In the genomic region with DNA sequence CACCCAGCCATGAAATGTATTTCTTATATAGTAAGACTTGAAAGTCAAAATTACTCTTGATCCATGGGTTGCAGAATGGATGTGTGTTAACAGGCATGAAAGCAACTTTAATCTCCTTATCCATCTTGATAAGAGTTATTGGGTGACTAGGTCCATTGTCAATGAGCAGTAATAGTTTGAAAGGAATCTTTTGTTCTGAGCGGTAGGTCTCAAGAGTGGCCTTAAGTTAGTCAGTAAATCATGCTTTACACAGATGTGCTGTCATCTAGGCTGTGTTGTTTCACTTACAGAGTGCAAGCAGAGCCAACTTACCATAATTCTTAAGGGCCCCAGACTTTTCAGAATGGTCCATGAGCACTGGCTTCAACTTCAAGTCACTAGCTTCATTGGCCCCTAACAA, we compare ENCODE assay signal across 27 cellular contexts.
"Had no signal": no experiment of that assay in that cellular context is flagged by ENCODE, and none has a peak within 500 bp of the region (broad histone marks: within the 10 kb centered on the region; RNA-seq: fewer than 3 reads in every experiment).

No MANE protein-coding gene starts in this region.

- H3K4me2 ChIP-seq: hepatocyte had no signal

- DNase-seq: colonic mucosa; cortex of kidney; effector CD8-positive, alpha-beta T cell; effector memory CD8-positive, alpha-beta T cell; endodermal cell; erythroblast; esophagus squamous epithelium; foreskin fibroblast; heart left ventricle; hypothalamus; immature natural killer cell; left cardiac atrium; left lung; left ventricle myocardium superior; lower lobe of right lung; mesenchymal stem cell; mucosa of descending colon; naive B cell had no signal

- ATAC-seq: effector memory CD8-positive, alpha-beta T cell; esophagus mucosa; gastroesophageal sphincter; heart left ventricle; left cardiac atrium; left lung; left ventricle myocardium superior; lower lobe of right lung; mucosa of descending colon had no signal

- H3K4me3 Mint-ChIP-seq: dendritic cell treated with granulocyte-macrophage colony-stimulating factor and Interleukin-4, amounts not matched to agents 40 ng/mL and 50 ng/mL, for 4 days; effector memory CD8-positive, alpha-beta T cell; endodermal cell; immature natural killer cell; mesothelial cell of epicardium; naive B cell had no signal

- H3K9me3 Mint-ChIP-seq: dendritic cell treated with granulocyte-macrophage colony-stimulating factor and Interleukin-4, amounts not matched to agents 40 ng/mL and 50 ng/mL, for 4 days; effector memory CD8-positive, alpha-beta T cell; endodermal cell; immature natural killer cell; mesothelial cell of epicardium; naive B cell had no signal

- H2AFZ ChIP-seq: hepatocyte had no signal

- H3K36me3 Mint-ChIP-seq: immature natural killer cell, naive B cell had no signal

- H3K27ac ChIP-seq: colonic mucosa, epithelial cell of prostate, esophagus squamous epithelium, gastroesophageal sphincter, heart left ventricle, hepatocyte, left lung, lower lobe of right lung had no signal

- H3K9me3 ChIP-seq: colonic mucosa, esophagus squamous epithelium, gastroesophageal sphincter, heart left ventricle, left lung, lower lobe of right lung, mucosa of descending colon had no signal

- H3K4me1 ChIP-seq: colonic mucosa, left lung had no signal

- H3K27me3 ChIP-seq: colonic mucosa, esophagus squamous epithelium, gastroesophageal sphincter, heart left ventricle, hepatocyte, left lung had no signal

- FAIRE-seq: endometrium, frontal cortex, keratinocyte had no signal

- H3K27ac Mint-ChIP-seq: dendritic cell treated with granulocyte-macrophage colony-stimulating factor and Interleukin-4, amounts not matched to agents 40 ng/mL and 50 ng/mL, for 4 days; effector memory CD8-positive, alpha-beta T cell; endodermal cell; immature natural killer cell; mesothelial cell of epicardium; naive B cell had no signal

- H3K36me3 ChIP-seq: colonic mucosa, esophagus squamous epithelium, gastroesophageal sphincter, heart left ventricle, left lung, lower lobe of right lung had no signal

- H3K4me3 ChIP-seq: colonic mucosa, esophagus squamous epithelium, gastroesophageal sphincter, heart left ventricle, hepatocyte, left lung, lower lobe of right lung, mucosa of descending colon had no signal

- H3K27me3 Mint-ChIP-seq: dendritic cell treated with granulocyte-macrophage colony-stimulating factor and Interleukin-4, amounts not matched to agents 40 ng/mL and 50 ng/mL, for 4 days had no signal

- H3K4me1 Mint-ChIP-seq: immature natural killer cell, naive B cell had no signal
